In genomic region chr17:48107137-48108055, GRCh38 we compare ENCODE assay signal across 8 cellular contexts. TPM values are rescaled to one million over a fixed set of nuclear protein-coding genes. Genes with fewer than 3 reads are reported as not detected.
DNase-seq lines count a peak whose midpoint lies in the region; ATAC-seq and TF ChIP-seq lines count a peak whose summit lies in the region.

TSS of gene SNX11 (plus strand) at chr17:48107766. CDS start at chr17:48112044, 4,278 bp downstream.

- H3K36me3 Mint-ChIP-seq in activated T-helper 17 cell treated with anti-CD3 and anti-CD28 coated beads, Interleukin-2, amount 50 U/mL, for 72 hours (ENCODE audit: low read depth) = peaks cover 21% of the 10 kb centered on the region
- H3K36me3 Mint-ChIP-seq in natural killer cell = no peaks in the 10 kb centered on the region

- peak within 1 kb of the TSS; percentile 94 for H3K4me3 ChIP-seq in fibroblast of mammary gland (ENCODE audit: control insufficient read depth, low read depth, low read length)

- TF ChIP-seq CTCF in RWPE1 (conservative IDR thresholded peaks at IDR 0.05; ENCODE audit: low read depth) = no peak
- no peak for TF ChIP-seq CTCF in fibroblast of mammary gland (conservative IDR thresholded peaks at IDR 0.05; ENCODE audit: control insufficient read depth, insufficient read depth, low read depth, low read length)
- no peak for TF ChIP-seq CTCF in natural killer cell (IDR thresholded peaks at IDR 0.05)

- ATAC-seq in activated T-helper 17 cell treated with anti-CD3 and anti-CD28 coated beads, Interleukin-2, amount 50 U/mL, for 72 hours (replicated peaks) = peak; percentile 92
- ATAC-seq in natural killer cell = peak; percentile 87 to 95 (median 87)
- ATAC-seq in stimulated activated naive CD8-positive, alpha-beta T cell treated with anti-CD3 and anti-CD28 coated beads, Interleukin-15, Interleukin-2, amounts not matched to agents 100 U/mL and 50 U/mL, for 24 hours = peak; percentile 93

- H3K4me3 Mint-ChIP-seq in activated T-helper 17 cell treated with anti-CD3 and anti-CD28 coated beads, Interleukin-2, amount 50 U/mL, for 72 hours = peak within 1 kb of the TSS; percentile 97
- H3K4me3 Mint-ChIP-seq in natural killer cell = peak within 1 kb of the TSS; percentile 95

- peak within 1 kb of the TSS; percentile 97 for H3K27ac Mint-ChIP-seq in activated T-helper 17 cell treated with anti-CD3 and anti-CD28 coated beads, Interleukin-2, amount 50 U/mL, for 72 hours
- peak within 1 kb of the TSS; percentile 87 to 98 for H3K27ac Mint-ChIP-seq in natural killer cell

- peak; percentile 94 for DNase-seq in ELR (ENCODE audit: low read depth)
- peak; percentile 83 for DNase-seq in H4 (ENCODE audit: low spot score)
- peak; percentile 89 for DNase-seq in LoVo (ENCODE audit: low spot score)
- peak; percentile 89 for DNase-seq in RWPE1 (ENCODE audit: low spot score)
- peak; percentile 75 for DNase-seq in fibroblast of mammary gland (ENCODE audit: low read depth)
- peak; percentile 89 for DNase-seq in natural killer cell
- DNase-seq in stimulated activated naive CD8-positive, alpha-beta T cell treated with anti-CD3 and anti-CD28 coated beads, Interleukin-15, Interleukin-2, amounts not matched to agents 100 U/mL and 50 U/mL, for 24 hours = peak; percentile 94

- POLR2A ChIA-PET in RWPE1 (lab: Yijun Ruan, JAX; ENCODE audit: low non-redundant PET) = interaction anchor here (0.7 to 1.1 kb wide), 2 partner anchors 9 to 20 kb away, joined by 3 read pairs; no protein-coding TSS in a partner anchor

- H3K9me3 Mint-ChIP-seq in activated T-helper 17 cell treated with anti-CD3 and anti-CD28 coated beads, Interleukin-2, amount 50 U/mL, for 72 hours = no peaks in the 10 kb centered on the region
- no peaks in the 10 kb centered on the region for H3K9me3 Mint-ChIP-seq in natural killer cell

- no peaks in the 10 kb centered on the region for H3K27me3 Mint-ChIP-seq in activated T-helper 17 cell treated with anti-CD3 and anti-CD28 coated beads, Interleukin-2, amount 50 U/mL, for 72 hours
- H3K27me3 Mint-ChIP-seq in natural killer cell (ENCODE audit: low read depth in 2 of 2) = no peaks in the 10 kb centered on the region

- CTCF ChIA-PET in RWPE1 (lab: Yijun Ruan, JAX) = interaction anchor here (0.6 to 1.4 kb wide), 5 partner anchors 17 to 1035 kb away, joined by 3 read pairs; no protein-coding TSS in a partner anchor

- intact Hi-C loops in natural killer cell (cut with micrococcal nuclease) = loop anchor here (10.0 kb wide), 1 partner anchor 163 kb away; the partner anchor contains the start of gene PNPO

- H3K27ac ChIP-seq in RWPE1 = peak within 1 kb of the TSS; percentile 95

- peaks cover 28% of the 10 kb centered on the region for H3K4me1 Mint-ChIP-seq in activated T-helper 17 cell treated with anti-CD3 and anti-CD28 coated beads, Interleukin-2, amount 50 U/mL, for 72 hours
- H3K4me1 Mint-ChIP-seq in natural killer cell = peaks cover 64 to 71% of the 10 kb centered on the region in 2 donors

RNA-seq across cellular contexts. Expression of gene SNX11, which starts in this region (rescaled TPM):
- 15.2 and 17.4 TPM in 2 replicates for total RNA-seq in H4 (2014; rRNA removed; shearing (Covaris generic))
- 10 to 100 TPM; 22.8 to 24.7 TPM for total RNA-seq in activated T-helper 17 cell treated with anti-CD3 and anti-CD28 coated beads, Interleukin-2, amount 50 U/mL, for 72 hours
- total RNA-seq in natural killer cell = 10 to 100 TPM; 22.4 to 43.2 (median 33.2) TPM

Comparison
In these comparisons a context has a peak if more than half of its experiments do, and no peak if none do; other contexts are left out.
1. Peak in every context shown above with its lines: DNase-seq, ATAC-seq, H3K4me3 ChIP-seq and H3K27ac ChIP-seq.